In the genomic region with DNA sequence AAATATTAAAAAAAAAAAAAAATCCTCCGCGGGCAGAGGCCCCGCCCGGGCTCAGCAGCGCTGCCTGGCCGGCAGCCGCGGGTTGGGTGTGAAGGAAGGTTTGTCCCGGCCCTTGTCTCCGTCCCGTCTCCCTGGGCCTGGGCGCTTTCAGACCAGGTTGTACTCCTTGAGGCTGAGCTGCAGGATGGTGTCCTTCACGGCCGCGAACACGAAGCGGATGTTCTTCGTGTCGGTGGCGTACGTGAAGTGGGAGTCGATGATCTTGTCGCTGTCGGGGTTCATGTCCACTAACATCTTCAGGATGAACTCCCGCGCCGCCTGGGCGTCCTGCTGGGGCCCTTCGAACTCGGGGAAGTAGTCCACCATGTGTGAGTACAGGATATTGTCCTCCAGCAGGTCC, we compare ENCODE assay signal across 15 cellular contexts.
DNase-seq lines count a peak whose midpoint lies in the region; ATAC-seq and TF ChIP-seq lines count a peak whose summit lies in the region.
"Had no signal": no experiment of that assay in that cellular context is flagged by ENCODE, and none has a peak within 500 bp of the region (broad histone marks: within the 10 kb centered on the region; RNA-seq: fewer than 3 reads in every experiment).

No MANE protein-coding gene starts in this region.

- H3K4me2 ChIP-seq in GM23248 (ENCODE audit: unreplicated experiment) = no peak overlapping the region
- H3K4me2 ChIP-seq: BLaER1 had no signal

- in situ Hi-C loops in GM23248 (cut with MboI) = no loop called here

- H3K9me2 ChIP-seq in GM23248 (ENCODE audit: insufficient read depth) = no peaks in the 10 kb centered on the region

- DNase-seq in DMS53 treated with DMSO at 0.1 percent for 48 hours (lab: John Stamatoyannopoulos, UW; ENCODE audit: unreplicated experiment) (peak; percentile 64), T-helper 17 cell (no peak), nephron progenitor cell (no peak), testis (no peak), GM23248 (no peak)
- DNase-seq in central memory CD4-positive, alpha-beta T cell = no peak
- DNase-seq: CD4-positive, alpha-beta memory T cell; MG63; NCI-H1417 treated with DMSO at 0.1 percent for 48 hours; NCI-H187; NCI-H446; NCI-H526; SIG-M5 had no signal

- WGBS in testis, 2 donors = 80 to 92% methylated on average over 24 to 30 of the region's 30 CpGs
- 93% methylated on average over 28 to 30 of the region's 30 CpGs for WGBS in GM23248 (ENCODE audit: low coverage in 1 of 2, low lambda C conversion rate in 2 of 2, missing lambda C conversion rate in 2 of 2), 2 experiments

- H3K27ac Mint-ChIP-seq in T-helper 17 cell (no peak overlapping the region), nephron progenitor cell (peak overlapping the region; percentile 36)

- H3K4me3 ChIP-seq in testis = peak overlapping the region; percentile 17 to 19
- no peak overlapping the region for H3K4me3 ChIP-seq in GM23248
- H3K4me3 ChIP-seq: BLaER1, MG63 had no signal

- peak overlapping the region; percentile 15 for H3K4me3 Mint-ChIP-seq in T-helper 17 cell
- no peak overlapping the region for H3K4me3 Mint-ChIP-seq in nephron progenitor cell

- H3F3A ChIP-seq in GM23248 (ENCODE audit: insufficient read depth) = peaks cover 6% of the 10 kb centered on the region; the same call in 1 of the 2 replicates

- ATAC-seq in T-helper 17 cell (no peak), HG03442 (IDR thresholded peaks at IDR 0.05; ENCODE audit: unreplicated experiment) (no peak)

- TF ChIP-seq POLR2A in testis (IDR thresholded peaks at IDR 0.05) = no peak

- H3K4me1 Mint-ChIP-seq in T-helper 17 cell = peaks cover 2% of the 10 kb centered on the region
- peaks cover 5% of the 10 kb centered on the region for H3K4me1 Mint-ChIP-seq in nephron progenitor cell

- no peaks in the 10 kb centered on the region for H3K36me3 ChIP-seq in testis (ENCODE audit: low read depth, missing control alignments)
- H3K36me3 ChIP-seq in GM23248 (ENCODE audit: low read depth) = no peaks in the 10 kb centered on the region
- H3K36me3 ChIP-seq: BLaER1, MG63 had no signal

- H3K27me3 ChIP-seq in testis (no peaks in the 10 kb centered on the region), GM23248 (replicated peaks; ENCODE audit: insufficient read depth) (no peaks in the 10 kb centered on the region)
- H3K27me3 ChIP-seq: MG63 had no signal

- intact Hi-C loops in testis (cut with DNase I; ENCODE audit: low total_unique reads) = no loop called here

- no peak overlapping the region for H3K9ac ChIP-seq in GM23248
- H3K9ac ChIP-seq: BLaER1 had no signal

- H3K27ac ChIP-seq in testis = no peak overlapping the region
- H3K27ac ChIP-seq in GM23248 = no peak overlapping the region
- H3K27ac ChIP-seq: BLaER1 had no signal

- H3K4me1 ChIP-seq in testis (no peaks in the 10 kb centered on the region), GM23248 (ENCODE audit: insufficient read depth) (peaks cover 3% of the 10 kb centered on the region)
- H3K4me1 ChIP-seq: BLaER1 had no signal

- H3K9me3 ChIP-seq in T-helper 17 cell (ENCODE audit: control insufficient read depth, low read length, poor library complexity, severe bottlenecking) (no peaks in the 10 kb centered on the region), testis (no peaks in the 10 kb centered on the region), GM23248 (ENCODE audit: low read depth) (no peaks in the 10 kb centered on the region)
- H3K9me3 ChIP-seq: BLaER1, MG63 had no signal

- H3K27me3 Mint-ChIP-seq in T-helper 17 cell (peaks cover 6% of the 10 kb centered on the region), nephron progenitor cell (ENCODE audit: low read depth, poor library complexity) (no peaks in the 10 kb centered on the region)

- H4K20me1 ChIP-seq in GM23248 (ENCODE audit: insufficient read depth) = no peaks in the 10 kb centered on the region
- H4K20me1 ChIP-seq: BLaER1 had no signal

- no peaks in the 10 kb centered on the region for H3K36me3 Mint-ChIP-seq in T-helper 17 cell (ENCODE audit: low read depth)
- H3K36me3 Mint-ChIP-seq in nephron progenitor cell (ENCODE audit: low read depth) = no peaks in the 10 kb centered on the region
- H3K36me3 Mint-ChIP-seq: CD4-positive, alpha-beta memory T cell had no signal

- no peaks in the 10 kb centered on the region for H3K79me2 ChIP-seq in GM23248 (ENCODE audit: insufficient read depth)

- H2AFZ ChIP-seq in GM23248 = no peak overlapping the region

- H3K9me3 Mint-ChIP-seq in nephron progenitor cell = no peaks in the 10 kb centered on the region
- H3K9me3 Mint-ChIP-seq: CD4-positive, alpha-beta memory T cell had no signal

- TF ChIP-seq CTCF in nephron progenitor cell (IDR thresholded peaks at IDR 0.05) = no peak
- TF ChIP-seq CTCF in testis (IDR thresholded peaks at IDR 0.05) = no peak
